In the genomic region with DNA sequence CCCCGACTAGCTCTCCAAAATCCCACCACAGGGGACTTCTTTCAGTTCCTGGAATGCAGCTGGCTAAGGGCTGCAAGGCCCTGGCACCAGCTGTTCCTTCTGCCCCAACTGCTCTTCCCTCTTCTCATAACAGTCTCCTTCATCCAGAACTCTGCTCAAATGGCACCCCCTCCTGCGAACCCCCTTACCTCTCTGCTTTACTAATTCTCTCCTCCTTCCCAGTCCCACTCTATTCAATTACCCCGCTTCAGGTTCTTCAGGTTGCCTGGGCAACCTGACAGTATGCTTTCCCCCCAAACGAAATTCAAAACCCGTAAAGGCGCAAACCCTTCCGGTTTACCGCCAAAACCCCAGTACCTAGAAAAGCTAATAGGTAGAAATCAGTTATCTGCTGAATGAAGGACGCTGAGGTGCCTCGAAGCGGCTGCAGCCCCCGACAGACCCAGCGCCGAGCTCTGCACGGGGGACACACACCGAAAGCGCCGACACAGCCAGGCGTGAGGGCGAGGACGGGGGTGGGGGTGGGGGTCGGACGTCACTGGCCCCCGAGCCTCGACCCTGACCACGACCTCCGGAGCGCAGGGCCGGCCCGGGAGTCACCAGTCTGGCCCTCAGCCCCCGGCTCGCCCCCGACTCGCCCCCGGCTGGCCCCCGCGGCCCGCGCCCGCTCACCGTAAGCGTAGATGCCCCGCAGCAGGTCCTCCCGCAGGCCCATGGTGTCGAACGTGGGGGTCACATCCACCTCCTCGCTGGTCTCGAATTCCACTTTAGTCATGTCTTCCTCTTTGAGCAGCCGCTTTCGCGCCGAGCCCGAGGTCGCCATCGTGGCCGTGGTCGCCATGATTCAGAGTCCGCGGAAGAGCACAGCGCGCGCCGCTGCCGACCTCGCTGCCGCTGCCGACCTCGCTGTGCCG, we compare ENCODE assay signal across 1 cellular context.
TF ChIP-seq lines count a peak whose summit lies in the region.

No MANE protein-coding gene starts in this region.

TF ChIP-seq in neural cell, 6 proteins besides CTCF, POLR2A, EP300 and RAD21 (continued from another document):
- TF ChIP-seq REST (IDR thresholded peaks at IDR 0.05; ENCODE audit: borderline replicate concordance): no peak
